ENCODE assay signal across 20 cellular contexts in genomic region chr11:14105446-14105845, GRCh38.
"Had no signal": no experiment of that assay in that cellular context is flagged by ENCODE, and none has a peak within 500 bp of the region (broad histone marks: within the 10 kb centered on the region; RNA-seq: fewer than 3 reads in every experiment).

No MANE protein-coding gene starts in this region.

- H3K27me3 Mint-ChIP-seq: stimulated activated naive B cell treated with anti-CD40 and anti-IgM and Interleukin-4, amounts not matched to agents 10 μg/mL and 1 μg/mL and 100 μg/mL, for 72 hours; type B pancreatic cell had no signal

- H3K4me1 ChIP-seq: lower lobe of right lung, psoas muscle, testis, tibial artery had no signal

- H3K4me3 Mint-ChIP-seq: immature natural killer cell; natural killer cell; stimulated activated naive B cell treated with anti-CD40 and anti-IgM and Interleukin-4, amounts not matched to agents 10 μg/mL and 1 μg/mL and 100 μg/mL, for 72 hours; type B pancreatic cell had no signal

- H3K27ac ChIP-seq: dorsolateral prefrontal cortex, lower lobe of right lung, ovary, psoas muscle, sigmoid colon, testis, tibial artery had no signal

- DNase-seq: dorsolateral prefrontal cortex; effector CD4-positive, alpha-beta T cell; hypothalamus; immature natural killer cell; islet precursor cell; kidney glomerular epithelial cell; left ventricle myocardium superior; lower lobe of right lung; natural killer cell; occipital lobe; ovary; posterior cingulate gyrus; psoas muscle; right cardiac atrium; sigmoid colon; stimulated activated naive B cell treated with anti-CD40 and anti-IgM and Interleukin-4, amounts not matched to agents 10 μg/mL and 1 μg/mL and 100 μg/mL, for 72 hours; substantia nigra; testis; tibial artery had no signal

- H3K36me3 Mint-ChIP-seq: immature natural killer cell, natural killer cell, type B pancreatic cell had no signal

- H3K9me3 Mint-ChIP-seq: immature natural killer cell, natural killer cell, type B pancreatic cell had no signal

- H3K4me1 Mint-ChIP-seq: immature natural killer cell, natural killer cell had no signal

- H3K27me3 ChIP-seq: dorsolateral prefrontal cortex, ovary, sigmoid colon, testis, tibial artery had no signal

- ATAC-seq: left ventricle myocardium superior; lower lobe of right lung; natural killer cell; psoas muscle; right cardiac atrium; stimulated activated naive B cell treated with anti-CD40 and anti-IgM and Interleukin-4, amounts not matched to agents 10 μg/mL and 1 μg/mL and 100 μg/mL, for 72 hours had no signal

- H3K27ac Mint-ChIP-seq: immature natural killer cell; natural killer cell; stimulated activated naive B cell treated with anti-CD40 and anti-IgM and Interleukin-4, amounts not matched to agents 10 μg/mL and 1 μg/mL and 100 μg/mL, for 72 hours; type B pancreatic cell had no signal

- H3K4me3 ChIP-seq: dorsolateral prefrontal cortex, lower lobe of right lung, ovary, psoas muscle, sigmoid colon, testis, tibial artery had no signal
